Comparison of ENCODE assay signal across 10 cellular contexts in genomic region chr9:36150529-36151305, GRCh38. TPM values are rescaled to one million over a fixed set of nuclear protein-coding genes. Genes with fewer than 3 reads are reported as not detected.
DNase-seq lines count a peak whose midpoint lies in the region; ATAC-seq and TF ChIP-seq lines count a peak whose summit lies in the region.
"Had no signal": no experiment of that assay in that cellular context is flagged by ENCODE, and none has a peak within 500 bp of the region (broad histone marks: within the 10 kb centered on the region; RNA-seq: fewer than 3 reads in every experiment).

No MANE protein-coding gene starts in this region.

- no peaks in the 10 kb centered on the region for H3K27me3 Mint-ChIP-seq in stimulated activated naive CD8-positive, alpha-beta T cell treated with anti-CD3 and anti-CD28 coated beads, Interleukin-15, Interleukin-2, amounts not matched to agents 100 ng/mL and 50 ng/mL, for 24 hours
- no peaks in the 10 kb centered on the region for H3K27me3 Mint-ChIP-seq in activated naive CD8-positive, alpha-beta T cell treated with anti-CD3 and anti-CD28 coated beads, Interleukin-2, amount 50 U/mL, for 24 hours
- no peaks in the 10 kb centered on the region for H3K27me3 Mint-ChIP-seq in mesothelial cell of epicardium (ENCODE audit: low read depth)

- H3K36me3 Mint-ChIP-seq in stimulated activated naive CD8-positive, alpha-beta T cell treated with anti-CD3 and anti-CD28 coated beads, Interleukin-15, Interleukin-2, amounts not matched to agents 100 ng/mL and 50 ng/mL, for 24 hours (ENCODE audit: low read depth) = peaks cover 29% of the 10 kb centered on the region
- H3K36me3 Mint-ChIP-seq in activated naive CD8-positive, alpha-beta T cell treated with anti-CD3 and anti-CD28 coated beads, Interleukin-2, amount 50 U/mL, for 24 hours (ENCODE audit: low read depth) = peaks cover 13% of the 10 kb centered on the region
- H3K36me3 Mint-ChIP-seq in mesothelial cell of epicardium = peaks cover 21% of the 10 kb centered on the region

- no peak for TF ChIP-seq CTCF in mesothelial cell of epicardium (IDR thresholded peaks at IDR 0.05; ENCODE audit: unreplicated experiment)

- no peak for DNase-seq in stimulated activated naive CD8-positive, alpha-beta T cell treated with anti-CD3 and anti-CD28 coated beads, Interleukin-15, Interleukin-2, amounts not matched to agents 100 U/mL and 50 U/mL, for 24 hours
- no peak for DNase-seq in activated naive CD8-positive, alpha-beta T cell treated with anti-CD3 and anti-CD28 coated beads, Interleukin-2, amount 50 U/mL, for 24 hours
- no peak for DNase-seq in mesothelial cell of epicardium (ENCODE audit: low spot score in 2 of 2, unreplicated experiment in 2 of 2)
- DNase-seq in middle frontal gyrus (ENCODE audit: extremely low spot score, low spot score) = no peak
- no peak for DNase-seq in stimulated activated CD4-positive, alpha-beta T cell treated with anti-CD3 and anti-CD28 coated beads, Interleukin-2, amount 100 ng/mL, for 48 hours
- DNase-seq in C1 segment of cervical spinal cord (lab: John Stamatoyannopoulos, UW) = no peak
- no peak for DNase-seq in foreskin melanocyte
- DNase-seq: Calu3, NCI-H187 had no signal

- H3K4me1 Mint-ChIP-seq in stimulated activated naive CD8-positive, alpha-beta T cell treated with anti-CD3 and anti-CD28 coated beads, Interleukin-15, Interleukin-2, amounts not matched to agents 100 ng/mL and 50 ng/mL, for 24 hours (ENCODE audit: low read depth) = peaks cover 83% of the 10 kb centered on the region
- peaks cover 86% of the 10 kb centered on the region for H3K4me1 Mint-ChIP-seq in activated naive CD8-positive, alpha-beta T cell treated with anti-CD3 and anti-CD28 coated beads, Interleukin-2, amount 50 U/mL, for 24 hours
- H3K4me1 Mint-ChIP-seq in mesothelial cell of epicardium = peaks cover 26% of the 10 kb centered on the region

- peak overlapping the region; percentile 91 for H3K27ac Mint-ChIP-seq in stimulated activated naive CD8-positive, alpha-beta T cell treated with anti-CD3 and anti-CD28 coated beads, Interleukin-15, Interleukin-2, amounts not matched to agents 100 ng/mL and 50 ng/mL, for 24 hours
- peak overlapping the region; percentile 89 for H3K27ac Mint-ChIP-seq in activated naive CD8-positive, alpha-beta T cell treated with anti-CD3 and anti-CD28 coated beads, Interleukin-2, amount 50 U/mL, for 24 hours
- peak overlapping the region; percentile 32 for H3K27ac Mint-ChIP-seq in mesothelial cell of epicardium

- ATAC-seq in stimulated activated naive CD8-positive, alpha-beta T cell treated with anti-CD3 and anti-CD28 coated beads, Interleukin-15, Interleukin-2, amounts not matched to agents 100 U/mL and 50 U/mL, for 24 hours = no peak
- no peak for ATAC-seq in activated naive CD8-positive, alpha-beta T cell treated with anti-CD3 and anti-CD28 coated beads, Interleukin-2, amount 50 U/mL, for 24 hours

- H3K9me3 Mint-ChIP-seq in stimulated activated naive CD8-positive, alpha-beta T cell treated with anti-CD3 and anti-CD28 coated beads, Interleukin-15, Interleukin-2, amounts not matched to agents 100 ng/mL and 50 ng/mL, for 24 hours = peaks cover 8% of the 10 kb centered on the region
- peaks cover 5% of the 10 kb centered on the region for H3K9me3 Mint-ChIP-seq in activated naive CD8-positive, alpha-beta T cell treated with anti-CD3 and anti-CD28 coated beads, Interleukin-2, amount 50 U/mL, for 24 hours
- H3K9me3 Mint-ChIP-seq in mesothelial cell of epicardium = peaks cover 8% of the 10 kb centered on the region

- H3K4me3 Mint-ChIP-seq in stimulated activated naive CD8-positive, alpha-beta T cell treated with anti-CD3 and anti-CD28 coated beads, Interleukin-15, Interleukin-2, amounts not matched to agents 100 ng/mL and 50 ng/mL, for 24 hours = peak overlapping the region; percentile 24
- no peak overlapping the region for H3K4me3 Mint-ChIP-seq in activated naive CD8-positive, alpha-beta T cell treated with anti-CD3 and anti-CD28 coated beads, Interleukin-2, amount 50 U/mL, for 24 hours
- no peak overlapping the region for H3K4me3 Mint-ChIP-seq in mesothelial cell of epicardium

RNA-seq across cellular contexts. Expression of gene GLIPR2, which starts 14.2 kb away (rescaled TPM):
- total RNA-seq in mesothelial cell of epicardium = 31.3 to 34.1 TPM (median 33.3 TPM) in 3 replicates

RNA-seq across cellular contexts. Expression of gene CCIN, which starts 18.5 kb away (rescaled TPM):
- 0.33 to 0.52 TPM (median 0.40 TPM) in 3 replicates for total RNA-seq in mesothelial cell of epicardium
- total RNA-seq: Calu3 had no signal

RNA-seq across cellular contexts. Expression of gene CLTA, which starts 40.0 kb away (rescaled TPM):
- total RNA-seq in mesothelial cell of epicardium = 173 to 181 TPM (median 180 TPM) in 3 replicates

Comparison
In these comparisons a context has a peak if more than half of its experiments do, and no peak if none do; other contexts are left out.
1. H3K27ac Mint-ChIP-seq: peak in every context shown above with its lines; median percentile 91 in stimulated activated naive CD8-positive, alpha-beta T cell treated with anti-CD3 and anti-CD28 coated beads, Interleukin-15, Interleukin-2, amounts not matched to agents 100 ng/mL and 50 ng/mL, for 24 hours; 89 in activated naive CD8-positive, alpha-beta T cell treated with anti-CD3 and anti-CD28 coated beads, Interleukin-2, amount 50 U/mL, for 24 hours; 32 in mesothelial cell of epicardium.